ENCODE assay signal across 17 cellular contexts in the genomic region with DNA sequence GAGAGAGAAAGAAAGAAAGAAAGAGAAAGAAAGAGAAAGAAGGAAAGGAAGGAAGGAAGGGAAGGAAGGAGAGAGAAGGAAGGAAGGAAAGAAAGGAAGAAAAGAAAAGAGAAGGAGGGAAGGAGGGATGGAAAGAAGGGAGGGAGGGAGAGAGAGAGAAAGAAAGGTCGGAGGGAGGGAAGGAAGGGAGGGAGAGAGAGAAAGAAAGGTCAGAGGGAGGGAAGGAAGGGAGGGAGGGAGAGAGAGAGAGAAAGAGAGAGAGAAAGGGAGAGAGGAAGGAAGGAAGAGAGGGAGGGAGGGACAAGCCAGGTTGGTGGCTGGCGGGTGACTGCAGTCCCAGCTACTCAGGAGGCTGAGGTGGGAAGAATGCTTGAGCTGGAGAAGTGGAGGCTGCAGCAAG. TPM values are rescaled to one million over a fixed set of nuclear protein-coding genes. Genes with fewer than 3 reads are reported as not detected.
A peak's percentile ranks its signal among the peaks of the same experiment; 100 is the strongest.
DNase-seq lines count a peak whose midpoint lies in the region; ATAC-seq, FAIRE-seq and TF ChIP-seq lines count a peak whose summit lies in the region.
"Had no signal": no experiment of that assay in that cellular context is flagged by ENCODE, and none has a peak within 500 bp of the region (broad histone marks: within the 10 kb centered on the region; RNA-seq: fewer than 3 reads in every experiment).

No MANE protein-coding gene starts in this region.

- 100% methylated on average over 1 of the region's 2 CpGs for WGBS in H9 (ENCODE audit: extremely low coverage, insufficient read length, low lambda C conversion rate)
- WGBS in K562 (ENCODE audit: insufficient coverage, low coverage, missing lambda C conversion rate), result 19% methylated on average over 2 of the region's 2 CpGs

- H3K14ac ChIP-seq in H9 (ENCODE audit: insufficient read depth, low read length), result no peak overlapping the region

- H3K27me3 Mint-ChIP-seq in H9 (ENCODE audit: low read depth), result peaks cover 11% of the 10 kb centered on the region

- H3K36me3 Mint-ChIP-seq in H9 (ENCODE audit: insufficient read depth in 1 of 3, low read depth in 3 of 3), result no peaks in the 10 kb centered on the region

- no peak for FAIRE-seq in K562 (lab: Jason Lieb, UNC)
- FAIRE-seq: GM12878, RCC 7860 had no signal

- H2BK5ac ChIP-seq in H9 (ENCODE audit: insufficient read length, low read length), result no peak overlapping the region

- H3K23me2 ChIP-seq in H9 (ENCODE audit: insufficient read length, low read depth, low read length, poor library complexity, severe bottlenecking), result peaks cover 9% of the 10 kb centered on the region

- peak overlapping the region; percentile 27 for H3K4me2 ChIP-seq in H9 (ENCODE audit: insufficient read depth, insufficient read length, low read length)
- no peak overlapping the region for H3K4me2 ChIP-seq in K562 (ENCODE audit: insufficient read depth, low read length)

- peaks cover 0 to 2% of the 10 kb centered on the region in 2 experiments; a peak in 2 of 5 replicates for H3K9me3 Mint-ChIP-seq in H9

- no peak overlapping the region for H4K91ac ChIP-seq in H9 (ENCODE audit: insufficient read length, low read depth, low read length)

- no peaks in the 10 kb centered on the region for H3K9me3 ChIP-seq in ES-I3 (ENCODE audit: control insufficient read depth, insufficient read depth, low read length)
- no peaks in the 10 kb centered on the region for H3K9me3 ChIP-seq in H9 (ENCODE audit: control insufficient read depth, low read depth, low read length)
- no peaks in the 10 kb centered on the region for H3K9me3 ChIP-seq in K562 (replicated peaks; ENCODE audit: control insufficient read depth, insufficient read depth, low read depth, low read length)
- no peaks in the 10 kb centered on the region for H3K9me3 ChIP-seq in iPS-18a (ENCODE audit: control insufficient read depth, low read depth, low read length)
- H3K9me3 ChIP-seq in Peyer's patch, result peaks cover 0 to 4% (median 0%) of the 10 kb centered on the region in 4 donors

- no peak overlapping the region for H2AFZ ChIP-seq in H9 (ENCODE audit: low read length)
- H2AFZ ChIP-seq in K562 (ENCODE audit: low read depth, low read length), result peak overlapping the region; percentile 54; the same call in 1 of the 2 replicates

- no peak overlapping the region for H3K4me3 ChIP-seq in K562
- peak overlapping the region; percentile 38 for H3K4me3 ChIP-seq in iPS-18a (ENCODE audit: low read length)
- no peak overlapping the region for H3K4me3 ChIP-seq in Peyer's patch
- H3K4me3 ChIP-seq: GM12878, SK-N-MC had no signal

- H3K9ac ChIP-seq in ES-I3 (ENCODE audit: low read depth, low read length) (peak overlapping the region; percentile 9; the same call in 1 of the 2 replicates), H9 (ENCODE audit: extremely low read depth, insufficient read length, low read length) (no peak overlapping the region), K562 (ENCODE audit: insufficient read depth in 1 of 2, low read depth in 2 of 2, low read length in 2 of 2) (peak overlapping the region in 1 of 2 experiments; percentile 74; a peak in 2 of 4 replicates), iPS-18a (ENCODE audit: low read length) (no peak overlapping the region)

- H3K27me3 ChIP-seq in H9 (ENCODE audit: insufficient read depth, low read length) (no peaks in the 10 kb centered on the region), K562 (ENCODE audit: control insufficient read depth in 2 of 2, insufficient read depth in 2 of 2, low read length in 2 of 2) (no peaks in the 10 kb centered on the region), iPS-18a (ENCODE audit: control insufficient read depth, insufficient read depth, low read length) (no peaks in the 10 kb centered on the region), Peyer's patch (no peaks in the 10 kb centered on the region)

- H3K4me3 Mint-ChIP-seq in H9, result peak overlapping the region; percentile 52 to 75

- no peak overlapping the region for H4K8ac ChIP-seq in H9 (replicated peaks; ENCODE audit: insufficient read length, low read depth, low read length)

- TF ChIP-seq POLR2A in K562 (conservative IDR thresholded peaks at IDR 0.05) (no peak), Peyer's patch (IDR thresholded peaks at IDR 0.05) (no peak)

- H3K79me1 ChIP-seq in H9 (ENCODE audit: insufficient read depth, low read depth, low read length, poor library complexity, severe bottlenecking), result no peaks in the 10 kb centered on the region

- intact Hi-C loops in K562 (cut with micrococcal nuclease), result loop anchor here (5.0 to 10.0 kb wide), 8 partner anchors 107 to 395 kb away; a partner anchor contains a TSS

- no peak overlapping the region for H2BK15ac ChIP-seq in H9 (ENCODE audit: low read depth, low read length)

- H3K36me3 ChIP-seq in ES-I3 (ENCODE audit: insufficient read depth, low read length) (no peaks in the 10 kb centered on the region), K562 (ENCODE audit: control insufficient read depth, insufficient read depth, low read length) (no peaks in the 10 kb centered on the region), iPS-18a (ENCODE audit: control insufficient read depth, low read depth, low read length) (no peaks in the 10 kb centered on the region), Peyer's patch (no peaks in the 10 kb centered on the region)

- no peak overlapping the region for H3K18ac ChIP-seq in H9 (ENCODE audit: insufficient read length, low read depth, low read length)

- POLR2A ChIA-PET in K562 (lab: Yijun Ruan, JAX), result interaction anchor here (1.9 kb wide), 1 partner anchor 93 kb away, joined by 6 read pairs; no protein-coding TSS in a partner anchor

- TF ChIP-seq RAD21 in K562 (CRISPR knock-in tag; conservative IDR thresholded peaks at IDR 0.05 in 1 of 2, IDR thresholded peaks at IDR 0.05 in 1 of 2), result no peak

- H3K4me1 Mint-ChIP-seq in H9, result peaks cover 13 to 19% of the 10 kb centered on the region in 2 experiments

- TF ChIP-seq EP300 in K562 (IDR thresholded peaks at IDR 0.05; ENCODE audit: low read length), result no peak

- H2BK120ac ChIP-seq in H9 (ENCODE audit: low read depth, low read length, poor library complexity, severe bottlenecking), result no peak overlapping the region

- no peaks in the 10 kb centered on the region for H3K4me1 ChIP-seq in ES-I3 (ENCODE audit: insufficient read depth, low read length)
- no peaks in the 10 kb centered on the region; the same call in 1 of the 2 replicates for H3K4me1 ChIP-seq in H9 (ENCODE audit: insufficient read depth, low read length)
- peaks cover 11 to 15% of the 10 kb centered on the region in 2 experiments; a peak in 4 of 5 replicates for H3K4me1 ChIP-seq in K562 (replicated peaks in 1 of 2; ENCODE audit: control insufficient read depth in 2 of 2, insufficient read depth in 2 of 2, low read length in 2 of 2)
- H3K4me1 ChIP-seq in iPS-18a (ENCODE audit: control insufficient read depth, low read depth, low read length), result no peaks in the 10 kb centered on the region
- peaks cover 0 to 4% (median 0%) of the 10 kb centered on the region in 4 donors for H3K4me1 ChIP-seq in Peyer's patch

- no peaks in the 10 kb centered on the region for H3K79me2 ChIP-seq in H9 (ENCODE audit: insufficient read depth, low read length)
- H3K79me2 ChIP-seq in K562 (ENCODE audit: control insufficient read depth, insufficient read depth, low read length), result no peaks in the 10 kb centered on the region

- H3K4ac ChIP-seq in H9 (ENCODE audit: low read depth, low read length), result no peak overlapping the region

- H3T11ph ChIP-seq in H9 (ENCODE audit: low read length), result no peak overlapping the region

- no peak overlapping the region for H2AK5ac ChIP-seq in H9 (ENCODE audit: insufficient read length, low read length)

- peaks cover 2% of the 10 kb centered on the region for H3K9me1 ChIP-seq in K562 (ENCODE audit: control insufficient read depth, insufficient read depth, low read length)

- no peak overlapping the region for H2BK12ac ChIP-seq in H9 (ENCODE audit: insufficient read length, low read depth, low read length)

- H4K20me1 ChIP-seq in H9 (ENCODE audit: control insufficient read depth, insufficient read depth, insufficient read length) (no peaks in the 10 kb centered on the region), K562 (replicated peaks; ENCODE audit: control insufficient read depth, insufficient read depth, low read length) (no peaks in the 10 kb centered on the region; the same call in 1 of the 2 replicates)

- no peak for ATAC-seq in K562
- ATAC-seq in HG02642 (IDR thresholded peaks at IDR 0.05; ENCODE audit: poor library complexity, unreplicated experiment), result no peak
- ATAC-seq: GM12878 had no signal

- no TSS peak for BruUV-seq in K562 (replicated peaks; lab: Mats Ljungman, UMichigan)

- in situ Hi-C loops in K562 (cut with MboI), result no loop called here

- DNase-seq in H9 (peak; percentile 52), K562 (ENCODE audit: extremely low read depth in 1 of 4, low spot score in 3 of 4) (no peak), Peyer's patch (no peak), DMS 273 (lab: John Stamatoyannopoulos, UW; ENCODE audit: unreplicated experiment) (no peak), COLO668 (lab: John Stamatoyannopoulos, UW; ENCODE audit: unreplicated experiment) (no peak)
- DNase-seq: AML-193; NCI-H1105; NCI-H2081; NK-92 treated with Interleukin-12 subunit alpha and Interleukin-12 subunit beta, amount 100 ng/mL, for 24 hours; Right ventricle myocardium superior had no signal

- no peak overlapping the region for H3K23ac ChIP-seq in H9 (ENCODE audit: insufficient read length, low read depth, low read length)

- no peak for TF ChIP-seq CTCF in H9 (conservative IDR thresholded peaks at IDR 0.05)
- TF ChIP-seq CTCF in K562 (IDR thresholded peaks at IDR 0.05 in 2 of 3, conservative IDR thresholded peaks at IDR 0.05 in 1 of 3; ENCODE audit: insufficient read depth in 2 of 3, low read depth in 1 of 3, low read length in 3 of 3), result no peak
- no peak for TF ChIP-seq CTCF in Peyer's patch (IDR thresholded peaks at IDR 0.05)

- no peak overlapping the region for H4K5ac ChIP-seq in H9 (ENCODE audit: insufficient read length, low read depth, low read length)

- CTCF ChIA-PET in K562 (lab: Yijun Ruan, JAX; ENCODE audit: low intra/inter-chr PET ratio), result no interaction called here

- no peak overlapping the region for H3K27ac ChIP-seq in H9 (ENCODE audit: insufficient read length, low read depth, low read length)
- H3K27ac ChIP-seq in K562 (ENCODE audit: extremely low read depth, low read depth, low read length), result no peak overlapping the region
- no peak overlapping the region for H3K27ac ChIP-seq in iPS-18a (ENCODE audit: low read length)
- H3K27ac ChIP-seq in Peyer's patch, result no peak overlapping the region
- H3K27ac ChIP-seq: C4-2B, SK-N-MC had no signal

- 0 out of 7 replicates have a peak overlapping the region, but pooled peaks of 1 of the 3 experiments have one; percentile 11 for H3K27ac Mint-ChIP-seq in H9

- no peak overlapping the region for H3K56ac ChIP-seq in H9 (ENCODE audit: insufficient read length, low read depth, low read length)

- no peak overlapping the region for H2BK20ac ChIP-seq in H9 (ENCODE audit: low read depth, low read length, poor library complexity, severe bottlenecking)

RNA-seq across cellular contexts. Expression of a gene that starts 27.3 kb away (rescaled TPM):
- total RNA-seq in H9 (2021), result 6.3 and 6.5 TPM in 2 replicates
- total RNA-seq in K562 (2011; cell fraction: chromatin; rRNA removed; ENCODE audit: low replicate concordance), result 6.7 and 29.3 TPM in 2 replicates
- 3.5 and 7.0 TPM in 2 replicates for total RNA-seq in K562 (2011; cell fraction: nucleolus; rRNA removed)
- total RNA-seq in K562 (2011; cell fraction: nucleoplasm; rRNA removed), result 6.2 and 9.2 TPM in 2 replicates
- 10.2 and 11.2 TPM in 2 replicates for total RNA-seq in K562 (2014; rRNA removed)
- 21.6 and 25.5 TPM in 2 replicates for total RNA-seq in K562 (2014; rRNA removed; fragmentation: Illumina TruSeq; extraction: Trizol)
- total RNA-seq in K562 (2015; rRNA removed; fragmentation: Illumina TruSeq; extraction: Trizol), result 22.1 and 22.2 TPM in 2 replicates
- 10.7 and 11.0 TPM in 2 replicates for total RNA-seq in K562 (2021)
- polyA plus RNA-seq in K562 (2011; rRNA removed), result 11.6 and 13.8 TPM in 2 replicates
- 1.7 and 4.6 TPM in 2 replicates for polyA plus RNA-seq in K562 (2011; cell fraction: cytosol; rRNA removed)
- 4.5 and 9.0 TPM in 2 replicates for polyA plus RNA-seq in K562 (2011; cell fraction: nucleus; rRNA removed)
- polyA plus RNA-seq in K562 (2012), result 7.6 and 9.3 TPM in 2 replicates
- polyA plus RNA-seq in K562 (2014; fragmentation: Illumina TruSeq; extraction: Trizol), result 12.8 and 16.2 TPM in 2 replicates
- polyA plus RNA-seq in K562 (2014; fragmentation: Nextera tagmentation; extraction: Ambion mirVana), result 10 to 100 TPM in 1 of 2 experiments, 1 to 10 TPM in 1; 7.6 to 12.8 TPM
- 7.7 and 9.0 TPM in 2 replicates for polyA plus RNA-seq in K562 (2014; rRNA removed)
- polyA minus RNA-seq in K562 (2011; rRNA and poly(A)+ RNA removed), result 18.5 and 30.8 TPM in 2 replicates
- polyA minus RNA-seq in K562 (2011; cell fraction: cytosol; rRNA and poly(A)+ RNA removed), result 7.3 and 7.5 TPM in 2 replicates
- 6.5 and 12.1 TPM in 2 replicates for polyA minus RNA-seq in K562 (2011; cell fraction: nucleus; rRNA and poly(A)+ RNA removed)
- 1 to 10 TPM; 4.9 to 6.8 (median 5.8) TPM for total RNA-seq in Peyer's patch
